ENCODE assay signal across 8 cellular contexts in genomic region chr11:61509058-61510029, GRCh38. TPM values are rescaled to one million over a fixed set of nuclear protein-coding genes. Genes with fewer than 3 reads are reported as not detected.
DNase-seq lines count a peak whose midpoint lies in the region; ATAC-seq, FAIRE-seq and TF ChIP-seq lines count a peak whose summit lies in the region.

No MANE protein-coding gene starts in this region.

- H2BK5ac ChIP-seq in H9 (ENCODE audit: insufficient read length, low read length), result no peak overlapping the region

- H4K5ac ChIP-seq in H9 (ENCODE audit: insufficient read length, low read depth, low read length), result no peak overlapping the region

- H3K9ac ChIP-seq in H9 (ENCODE audit: extremely low read depth, insufficient read length, low read length), result no peak overlapping the region

- H3K27ac Mint-ChIP-seq in H9, result no peak overlapping the region
- H3K27ac Mint-ChIP-seq in WTC11, result no peak overlapping the region

- no peak overlapping the region for H3T11ph ChIP-seq in H9 (ENCODE audit: low read length)

- H2BK120ac ChIP-seq in H9 (ENCODE audit: low read depth, low read length, poor library complexity, severe bottlenecking), result no peak overlapping the region

- H2BK12ac ChIP-seq in H9 (ENCODE audit: insufficient read length, low read depth, low read length), result no peak overlapping the region

- CTCF ChIA-PET in WTC11 (lab: Charles Lee), result interaction anchor here (0.6 to 11.3 kb wide), 34 partner anchors 8 to 228 kb away, joined by 3 to 552 read pairs (median 5); partner anchors contain the start of genes CPSF7, SDHAF2 and SYT7

- H3K56ac ChIP-seq in H9 (ENCODE audit: insufficient read length, low read depth, low read length), result no peak overlapping the region

- H3K4me3 Mint-ChIP-seq in H9 (peak overlapping the region; percentile 37 to 64; a peak in 4 of 5 replicates), WTC11 (peak overlapping the region; percentile 48)

- H3K36me3 Mint-ChIP-seq in H9 (ENCODE audit: insufficient read depth in 1 of 3, low read depth in 3 of 3) (no peaks in the 10 kb centered on the region; a peak in 1 of 7 replicates), WTC11 (no peaks in the 10 kb centered on the region)

- peaks cover 18% of the 10 kb centered on the region for H3K27me3 ChIP-seq in H9 (ENCODE audit: insufficient read depth, low read length)

- H4K8ac ChIP-seq in H9 (replicated peaks; ENCODE audit: insufficient read length, low read depth, low read length), result no peak overlapping the region

- no peaks in the 10 kb centered on the region for H3K79me2 ChIP-seq in H9 (ENCODE audit: insufficient read depth, low read length)

- ATAC-seq in WTC11, result peak; percentile 63

- no peaks in the 10 kb centered on the region for H3K9me3 ChIP-seq in H9 (ENCODE audit: control insufficient read depth, low read depth, low read length)

- peaks cover 11% of the 10 kb centered on the region; the same call in 1 of the 2 replicates for H3K4me1 ChIP-seq in H9 (ENCODE audit: insufficient read depth, low read length)

- no peak overlapping the region for H3K14ac ChIP-seq in H9 (ENCODE audit: insufficient read depth, low read length)

- no peak overlapping the region for H3K4ac ChIP-seq in H9 (ENCODE audit: low read depth, low read length)

- H3K4me1 Mint-ChIP-seq in H9 (peaks cover 45 to 47% of the 10 kb centered on the region in 2 experiments), WTC11 (peaks cover 58% of the 10 kb centered on the region)

- no peak overlapping the region for H3K18ac ChIP-seq in H9 (ENCODE audit: insufficient read length, low read depth, low read length)

- DNase-seq in DMS153 treated with DMSO at 0.1 percent for 48 hours (lab: John Stamatoyannopoulos, UW; ENCODE audit: unreplicated experiment) (peak; percentile 59), H9 (peak; percentile 89), NCI-H1436 treated with DMSO at 0.1 percent for 48 hours (lab: John Stamatoyannopoulos, UW) (peak; percentile 13), WTC11 (ENCODE audit: low spot score) (peak; percentile 80), cerebellar cortex (ENCODE audit: low spot score) (peak; percentile 61), kidney tubule cell (ENCODE audit: low spot score) (peak; percentile 82), RCC 7860 (ENCODE audit: low spot score) (no peak)
- peak; percentile 55 to 67 for DNase-seq in stimulated activated CD4-positive, alpha-beta T cell treated with anti-CD3 and anti-CD28 coated beads, Interleukin-15, amount 100 ng/mL, for 48 hours (ENCODE audit: low read depth in 2 of 2)

- H2AK5ac ChIP-seq in H9 (ENCODE audit: insufficient read length, low read length), result no peak overlapping the region

- no peak overlapping the region for H2BK20ac ChIP-seq in H9 (ENCODE audit: low read depth, low read length, poor library complexity, severe bottlenecking)

- H3K27ac ChIP-seq in H9 (ENCODE audit: insufficient read length, low read depth, low read length), result no peak overlapping the region

- H3K23me2 ChIP-seq in H9 (ENCODE audit: insufficient read length, low read depth, low read length, poor library complexity, severe bottlenecking), result no peaks in the 10 kb centered on the region

- H3K27me3 Mint-ChIP-seq in H9 (ENCODE audit: low read depth) (peaks cover 77% of the 10 kb centered on the region), WTC11 (ENCODE audit: low read depth) (peaks cover 59% of the 10 kb centered on the region)

- H2BK15ac ChIP-seq in H9 (ENCODE audit: low read depth, low read length), result no peak overlapping the region

- no peaks in the 10 kb centered on the region for H4K20me1 ChIP-seq in H9 (ENCODE audit: control insufficient read depth, insufficient read depth, insufficient read length)

- no peak overlapping the region for H2AFZ ChIP-seq in H9 (ENCODE audit: low read length)

- H3K4me2 ChIP-seq in H9 (ENCODE audit: insufficient read depth, insufficient read length, low read length), result peak overlapping the region; percentile 34

- peak; percentile 68 for TF ChIP-seq CTCF in H9 (conservative IDR thresholded peaks at IDR 0.05)
- TF ChIP-seq CTCF in WTC11 (IDR thresholded peaks at IDR 0.05), result no peak

- WGBS in H9 (ENCODE audit: extremely low coverage, insufficient read length, low lambda C conversion rate), result no CpG with 5 or more reads among the region's 116 CpGs

- POLR2A ChIA-PET in WTC11 (lab: Charles Lee), result interaction anchor here (0.5 to 1.8 kb wide), 4 partner anchors 9 to 458 kb away, joined by 3 to 5 read pairs (median 4); partner anchors contain the start of gene FTH1

- FAIRE-seq in RCC 7860 (lab: Jason Lieb, UNC), result no peak

- no peak overlapping the region for H4K91ac ChIP-seq in H9 (ENCODE audit: insufficient read length, low read depth, low read length)

- H3K23ac ChIP-seq in H9 (ENCODE audit: insufficient read length, low read depth, low read length), result no peak overlapping the region

- no peaks in the 10 kb centered on the region; a peak in 1 of 5 replicates for H3K9me3 Mint-ChIP-seq in H9
- no peaks in the 10 kb centered on the region for H3K9me3 Mint-ChIP-seq in WTC11

- H3K79me1 ChIP-seq in H9 (ENCODE audit: insufficient read depth, low read depth, low read length, poor library complexity, severe bottlenecking), result no peaks in the 10 kb centered on the region

TF ChIP-seq in WTC11, 78 proteins besides CTCF, POLR2A, EP300 and RAD21 (continues in another document):
- no peak for TF ChIP-seq AR (CRISPR knock-in tag; IDR thresholded peaks at IDR 0.05)
- peak; percentile 21; the same call in 1 of the 2 replicates for TF ChIP-seq STAT6 (CRISPR knock-in tag; conservative IDR thresholded peaks at IDR 0.05; ENCODE audit: low read depth)
- no peak; the same call in 1 of the 2 replicates for TF ChIP-seq NR3C1 (CRISPR knock-in tag; conservative IDR thresholded peaks at IDR 0.05; ENCODE audit: low read depth)
- TF ChIP-seq TEAD1 (CRISPR knock-in tag; IDR thresholded peaks at IDR 0.05), result peak; percentile 91
- peak; percentile 17; the same call in 1 of the 2 replicates for TF ChIP-seq NFYB (CRISPR knock-in tag; conservative IDR thresholded peaks at IDR 0.05; ENCODE audit: low read depth)
- peak; percentile 87 for TF ChIP-seq ATF3 (CRISPR knock-in tag; conservative IDR thresholded peaks at IDR 0.05)
- 0 out of 2 replicates have a peak, but pooled peaks have one; percentile 85 for TF ChIP-seq ATF1 (CRISPR knock-in tag; IDR thresholded peaks at IDR 0.05)
- 0 out of 2 replicates have a peak, but pooled peaks have one; percentile 5 for TF ChIP-seq ZNF121 (CRISPR knock-in tag; IDR thresholded peaks at IDR 0.05)

RNA-seq across cellular contexts. Expression of gene LRRC10B, which starts 0.8 kb away (rescaled TPM):
- total RNA-seq in H9 (2021) (0.31 and 0.39 TPM in 2 replicates), WTC11 (2021) (1.1 to 1.5 TPM (median 1.3 TPM) in 3 replicates)
